ENCODE assay signal across 9 cellular contexts in the genomic region with DNA sequence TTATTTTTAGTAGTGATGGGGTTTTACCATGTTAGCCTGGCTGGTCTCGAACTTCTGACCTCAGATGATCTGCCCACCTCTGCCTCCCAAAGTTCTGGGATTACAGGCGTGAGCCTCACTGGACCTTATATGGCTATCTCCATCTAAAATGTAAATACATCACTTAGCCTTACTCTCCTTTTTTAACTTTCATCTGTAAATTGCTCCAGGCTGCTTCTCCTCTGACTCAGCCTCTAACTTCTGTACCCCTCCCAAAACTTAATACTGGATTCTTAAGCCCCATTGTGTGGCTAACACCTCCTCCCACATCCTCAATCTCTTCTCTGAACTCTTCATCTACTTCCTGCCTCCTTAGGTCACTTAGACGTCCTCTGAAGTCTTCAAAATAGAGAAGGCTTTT. TPM values are rescaled to one million over a fixed set of nuclear protein-coding genes. Genes with fewer than 3 reads are reported as not detected.
DNase-seq lines count a peak whose midpoint lies in the region; ATAC-seq lines count a peak whose summit lies in the region.
"Had no signal": no experiment of that assay in that cellular context is flagged by ENCODE, and none has a peak within 500 bp of the region (broad histone marks: within the 10 kb centered on the region; RNA-seq: fewer than 3 reads in every experiment).

No MANE protein-coding gene starts in this region.

- no peaks in the 10 kb centered on the region for H3K9me3 ChIP-seq in effector memory CD4-positive, alpha-beta T cell (ENCODE audit: control insufficient read depth, low read length)

- peaks cover 36% of the 10 kb centered on the region for H3K4me1 ChIP-seq in effector memory CD4-positive, alpha-beta T cell (ENCODE audit: control insufficient read depth, insufficient read depth, low read length, poor library complexity, severe bottlenecking)

- H3K4me3 ChIP-seq in effector memory CD4-positive, alpha-beta T cell (ENCODE audit: insufficient read depth, low read depth, low read length, poor library complexity, severe bottlenecking): no peak overlapping the region

- H3K36me3 ChIP-seq in effector memory CD4-positive, alpha-beta T cell (ENCODE audit: control insufficient read depth, insufficient read depth, low read length): no peaks in the 10 kb centered on the region

- peak; percentile 70 to 72 for ATAC-seq in activated CD4-positive, CD25-positive, alpha-beta regulatory T cell treated with anti-CD3 and anti-CD28 coated beads, Interleukin-2, amount 50 U/mL, for 24 hours
- no peak for ATAC-seq in GM21619 (IDR thresholded peaks at IDR 0.05; ENCODE audit: unreplicated experiment)

- no peaks in the 10 kb centered on the region for H3K27me3 ChIP-seq in effector memory CD4-positive, alpha-beta T cell (replicated peaks; ENCODE audit: control insufficient read depth, insufficient read depth, low read length, poor library complexity, severe bottlenecking)

- H3K27ac ChIP-seq in effector memory CD4-positive, alpha-beta T cell (ENCODE audit: insufficient read depth, low read length, poor library complexity, severe bottlenecking): no peak overlapping the region
- H3K27ac ChIP-seq: HL-60 had no signal

- no peak for DNase-seq in activated CD4-positive, CD25-positive, alpha-beta regulatory T cell treated with anti-CD3 and anti-CD28 coated beads, Interleukin-2, amount 50 U/mL, for 72 hours
- DNase-seq in RPMI7951 (ENCODE audit: low read depth) (peak; percentile 87), NCI-H1694 treated with DMSO at 0.1 percent for 48 hours (lab: John Stamatoyannopoulos, UW) (no peak)
- DNase-seq in effector memory CD4-positive, alpha-beta T cell: peak; percentile 9 to 31 (median 26)
- peak; percentile 23 for DNase-seq in stimulated activated CD4-positive, alpha-beta T cell treated with anti-CD3 and anti-CD28 coated beads, Interleukin-4, amount 100 ng/mL, for 24 hours
- DNase-seq in effector CD8-positive, alpha-beta T cell (lab: John Stamatoyannopoulos, UW): no peak

RNA-seq across cellular contexts. Expression of gene SNX30, which starts 4.0 kb away (rescaled TPM):
- total RNA-seq in RPMI7951 (2014; rRNA removed; shearing (Covaris generic)): 7.0 and 9.0 TPM in 2 replicates

RNA-seq across cellular contexts. Expression of gene INIP, which starts 36.7 kb away (rescaled TPM):
- total RNA-seq in RPMI7951 (2014; rRNA removed; shearing (Covaris generic)): 18.5 and 18.6 TPM in 2 replicates

Comparison
In these comparisons a context has a peak if more than half of its experiments do, and no peak if none do; other contexts are left out.
1. DNase-seq: peak in RPMI7951 (single experiment), effector memory CD4-positive, alpha-beta T cell (3 of 3) and stimulated activated CD4-positive, alpha-beta T cell treated with anti-CD3 and anti-CD28 coated beads, Interleukin-4, amount 100 ng/mL, for 24 hours (single experiment); none in activated CD4-positive, CD25-positive, alpha-beta regulatory T cell treated with anti-CD3 and anti-CD28 coated beads, Interleukin-2, amount 50 U/mL, for 72 hours (single experiment), effector CD8-positive, alpha-beta T cell (single experiment) and NCI-H1694 treated with DMSO at 0.1 percent for 48 hours (single experiment).